34 cellular contexts compared by ENCODE assay signal in genomic region chr10:132927824-132928223, GRCh38. TPM values are rescaled to one million over a fixed set of nuclear protein-coding genes. Genes with fewer than 3 reads are reported as not detected.
"Had no signal": no experiment of that assay in that cellular context is flagged by ENCODE, and none has a peak within 500 bp of the region (broad histone marks: within the 10 kb centered on the region; RNA-seq: fewer than 3 reads in every experiment).

No MANE protein-coding gene starts in this region.

- ATAC-seq: activated T-cell treated with anti-CD3 and anti-CD28 coated beads, Interleukin-2, amount 50 U/mL, for 4 hours; PC-3 had no signal

- H3K4me1 ChIP-seq: Peyer's patch, SJCRH30 had no signal

- H3K9me3 ChIP-seq: Peyer's patch, SJCRH30 had no signal

- H3K27me3 ChIP-seq: brain microvascular endothelial cell, Peyer's patch, SJCRH30 had no signal

- DNase-seq: activated CD4-positive, alpha-beta T cell treated with anti-CD3 and anti-CD28 coated beads for 1 hour; activated CD4-positive, alpha-beta T cell treated with anti-CD3 and anti-CD28 coated beads for 48 hours; activated CD4-positive, alpha-beta T cell treated with anti-CD3 and anti-CD28 coated beads, Interleukin-2, amount 50 U/mL, for 4 hours; activated CD4-positive, CD25-positive, alpha-beta regulatory T cell; activated CD8-positive, alpha-beta memory T cell treated with anti-CD3 and anti-CD28 coated beads, Interleukin-2, amount 50 U/mL, for 4 hours; activated gamma-delta T cell treated with Interleukin-2 at 50 U/mL for 16 hours; activated naive CD4-positive, alpha-beta T cell treated with anti-CD3 and anti-CD28 coated beads for 36 hours; activated naive CD8-positive, alpha-beta T cell treated with anti-CD3 and anti-CD28 coated beads for 36 hours; activated T-cell treated with anti-CD3 and anti-CD28 coated beads for 4 hours; activated T-cell treated with anti-CD3 and anti-CD28 coated beads, Interleukin-2, amount 50 U/mL, for 4 hours; amniotic stem cell; brain microvascular endothelial cell; MM.1S; MV-4-11; NCI-H1092; NCI-H1436 treated with DMSO at 0.1 percent for 48 hours; NCI-H1694 treated with DMSO at 0.1 percent for 48 hours; NCI-H2029; NCI-H345; NCI-H524 treated with DMSO at 0.1 percent for 48 hours; NK-92 treated with Interleukin-12 subunit alpha and Interleukin-12 subunit beta, amount 100 ng/mL, for 24 hours; PC-3; Peyer's patch; SHP77; SJCRH30; T1000; WERI-Rb-1 had no signal

- H3K27ac ChIP-seq: brain microvascular endothelial cell, KMS-11, Peyer's patch, RWPE1, SJCRH30, SK-N-MC, WERI-Rb-1 had no signal

- H3K4me3 ChIP-seq: Peyer's patch, SJCRH30, SK-N-MC had no signal

- H3K36me3 ChIP-seq: brain microvascular endothelial cell, Peyer's patch, SJCRH30, WERI-Rb-1 had no signal

RNA-seq across cellular contexts. Expression of gene CFAP46, which starts 14.5 kb away (rescaled TPM):
- total RNA-seq: activated naive CD4-positive, alpha-beta T cell treated with anti-CD3 and anti-CD28 coated beads for 36 hours; activated T-helper 1 cell treated with anti-CD3 and anti-CD28 coated beads, Interleukin-12 subunit alpha, Interleukin-12 subunit beta, Interleukin-2, Interleukin-4 antibody, amounts not matched to agents 30 ng/mL and 10 ng/mL and 1 ng/mL, durations not matched to agents 14 hours and 24 hours and 36 hours; LHCN-M2; Peyer's patch; T-helper 1 cell treated with Interleukin-12 subunit alpha and Interleukin-12 subunit beta and Interleukin-4 antibody, amounts not matched to agents 30 ng/mL and 1 ng/mL, for 36 hours had no signal
- polyA plus RNA-seq: aorta had no signal
